Comparison of ENCODE assay signal across 21 cellular contexts in the genomic region with DNA sequence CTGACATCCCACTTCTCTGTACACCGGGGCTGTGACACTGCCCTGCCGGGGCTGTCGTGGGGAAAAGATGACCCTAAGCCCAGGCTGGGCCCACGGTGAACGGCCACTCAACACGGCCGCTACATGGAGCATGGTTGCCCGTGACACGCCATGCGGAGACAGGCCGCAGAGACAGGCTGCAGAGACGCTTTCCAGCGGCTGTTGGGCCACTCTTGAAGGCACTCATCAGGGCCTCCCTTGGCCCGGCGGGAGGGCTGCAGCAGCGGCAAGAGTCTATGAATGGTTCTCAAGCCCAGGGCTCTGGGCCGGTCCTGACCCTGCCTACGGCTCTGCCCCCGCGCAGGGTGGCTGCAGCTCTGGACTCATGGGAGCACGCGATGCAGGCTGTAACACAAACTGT. TPM values are rescaled to one million over a fixed set of nuclear protein-coding genes. Genes with fewer than 3 reads are reported as not detected.
DNase-seq lines count a peak whose midpoint lies in the region; ATAC-seq, FAIRE-seq and TF ChIP-seq lines count a peak whose summit lies in the region.
"Had no signal": no experiment of that assay in that cellular context is flagged by ENCODE, and none has a peak within 500 bp of the region (broad histone marks: within the 10 kb centered on the region; RNA-seq: fewer than 3 reads in every experiment).

No MANE protein-coding gene starts in this region.

- intact Hi-C loops in K562 (cut with micrococcal nuclease) (no loop called here), upper lobe of right lung (cut with DNase I) (no loop called here)

- no peaks in the 10 kb centered on the region for H4K20me1 ChIP-seq in GM23338 (replicated peaks; ENCODE audit: insufficient read depth)
- H4K20me1 ChIP-seq in K562 (replicated peaks; ENCODE audit: control insufficient read depth, insufficient read depth, low read length), result peaks cover 4% of the 10 kb centered on the region; the same call in 1 of the 2 replicates

- TF ChIP-seq CTCF in GM23338 (conservative IDR thresholded peaks at IDR 0.05; ENCODE audit: low read depth in 2 of 2), result no peak
- TF ChIP-seq CTCF in K562 (IDR thresholded peaks at IDR 0.05 in 2 of 3, conservative IDR thresholded peaks at IDR 0.05 in 1 of 3; ENCODE audit: insufficient read depth in 2 of 3, low read depth in 1 of 3, low read length in 3 of 3), result no peak
- no peak for TF ChIP-seq CTCF in right atrium auricular region (IDR thresholded peaks at IDR 0.05)
- TF ChIP-seq CTCF in upper lobe of right lung (IDR thresholded peaks at IDR 0.05), result no peak

- H3K27ac Mint-ChIP-seq in GM23338, result 0 out of 2 replicates have a peak overlapping the region, but pooled peaks have one; percentile 44
- H3K27ac Mint-ChIP-seq: CD8-positive, alpha-beta T cell had no signal

- no peaks in the 10 kb centered on the region for H3K36me3 Mint-ChIP-seq in GM23338 (ENCODE audit: low read depth)
- H3K36me3 Mint-ChIP-seq: CD8-positive, alpha-beta T cell had no signal

- H3K4me3 Mint-ChIP-seq in GM23338, result no peak overlapping the region
- H3K4me3 Mint-ChIP-seq: CD8-positive, alpha-beta T cell had no signal

- H3K4me2 ChIP-seq in GM23338 (no peak overlapping the region), K562 (ENCODE audit: insufficient read depth, low read length) (no peak overlapping the region)
- H3K4me2 ChIP-seq: PC-9, SK-N-SH had no signal

- H3K27ac ChIP-seq in GM23338 (ENCODE audit: low read depth) (no peak overlapping the region), K562 (ENCODE audit: extremely low read depth, low read depth, low read length) (no peak overlapping the region), right atrium auricular region (peak overlapping the region; percentile 64 to 76), upper lobe of right lung (no peak overlapping the region)
- H3K27ac ChIP-seq: PC-9 had no signal

- 3% methylated on average over 11 of the region's 22 CpGs for WGBS in K562 (ENCODE audit: insufficient coverage, low coverage, missing lambda C conversion rate)

- H3K4me1 ChIP-seq in GM23338 (ENCODE audit: insufficient read depth) (no peaks in the 10 kb centered on the region), K562 (replicated peaks in 1 of 2; ENCODE audit: control insufficient read depth in 2 of 2, insufficient read depth in 2 of 2, low read length in 2 of 2) (peaks cover 0 to 23% of the 10 kb centered on the region in 2 experiments; a peak in 3 of 5 replicates), right atrium auricular region (peaks cover 0 to 6% of the 10 kb centered on the region in 2 donors), upper lobe of right lung (no peaks in the 10 kb centered on the region)

- no peak overlapping the region for H3K9ac ChIP-seq in K562 (ENCODE audit: insufficient read depth in 1 of 2, low read depth in 2 of 2, low read length in 2 of 2)
- H3K9ac ChIP-seq: SK-N-SH had no signal

- POLR2A ChIA-PET in K562 (lab: Yijun Ruan, JAX), result interaction anchor here (0.5 kb wide), 1 partner anchor 57 kb away, joined by 4 read pairs; no protein-coding TSS in a partner anchor

- H3F3A ChIP-seq in GM23338 (replicated peaks; ENCODE audit: low read depth), result no peaks in the 10 kb centered on the region

- H3K79me2 ChIP-seq in GM23338 (replicated peaks; ENCODE audit: insufficient read depth), result no peaks in the 10 kb centered on the region
- no peaks in the 10 kb centered on the region for H3K79me2 ChIP-seq in K562 (ENCODE audit: control insufficient read depth, insufficient read depth, low read length)

- no peak for FAIRE-seq in K562 (lab: Jason Lieb, UNC)

- H3K4me1 Mint-ChIP-seq in GM23338, result peaks cover 3% of the 10 kb centered on the region; the same call in 1 of the 3 replicates

- no TSS peak for BruUV-seq in K562 (replicated peaks; lab: Mats Ljungman, UMichigan)

- H3K27me3 ChIP-seq in GM23338 (ENCODE audit: insufficient read depth), result no peaks in the 10 kb centered on the region
- peaks cover 14 to 59% of the 10 kb centered on the region in 2 experiments; a peak in 4 of 5 replicates for H3K27me3 ChIP-seq in K562 (ENCODE audit: control insufficient read depth in 2 of 2, insufficient read depth in 2 of 2, low read length in 2 of 2)
- no peaks in the 10 kb centered on the region for H3K27me3 ChIP-seq in right atrium auricular region
- no peaks in the 10 kb centered on the region for H3K27me3 ChIP-seq in upper lobe of right lung
- H3K27me3 ChIP-seq: MG63 had no signal

- H2AFZ ChIP-seq in GM23338 (no peak overlapping the region), K562 (ENCODE audit: low read depth, low read length) (no peak overlapping the region)
- H2AFZ ChIP-seq: PC-9 had no signal

- no peak for DNase-seq in GM23338 (ENCODE audit: low spot score)
- DNase-seq in K562 (ENCODE audit: extremely low read depth in 1 of 4, low spot score in 3 of 4), result peak in 3 of 4 experiments; percentile 31 to 46 (median 36)
- DNase-seq in right atrium auricular region (ENCODE audit: low spot score), result no peak
- DNase-seq in upper lobe of right lung, result no peak
- no peak for DNase-seq in activated T-cell treated with anti-CD3 and anti-CD28 coated beads, Interleukin-2, amount 50 U/mL, for 48 hours
- no peak for DNase-seq in NCI-H524 (lab: John Stamatoyannopoulos, UW)
- DNase-seq: C1 segment of cervical spinal cord; CD8-positive, alpha-beta T cell; DMS53; GF-D8; H7; MG63; NCI-H1417 treated with DMSO at 0.1 percent for 48 hours; NCI-H187; NCI-H446; NCI-H526 treated with DMSO at 0.1 percent for 48 hours; PC-9; RPMI8226; SIG-M5; SK-N-SH had no signal

- no peak for TF ChIP-seq RAD21 in K562 (CRISPR knock-in tag; conservative IDR thresholded peaks at IDR 0.05 in 1 of 2, IDR thresholded peaks at IDR 0.05 in 1 of 2)

- in situ Hi-C loops in K562 (cut with MboI), result no loop called here

- no peaks in the 10 kb centered on the region for H3K9me2 ChIP-seq in GM23338 (ENCODE audit: insufficient read depth)
- H3K9me2 ChIP-seq: SK-N-SH had no signal

- no peak overlapping the region for H3K4me3 ChIP-seq in GM23338
- H3K4me3 ChIP-seq in K562, result no peak overlapping the region
- no peak overlapping the region for H3K4me3 ChIP-seq in right atrium auricular region
- no peak overlapping the region for H3K4me3 ChIP-seq in upper lobe of right lung
- H3K4me3 ChIP-seq: MG63, PC-9 had no signal

- H3K36me3 ChIP-seq in GM23338 (ENCODE audit: insufficient read depth), result no peaks in the 10 kb centered on the region
- H3K36me3 ChIP-seq in K562 (ENCODE audit: control insufficient read depth, insufficient read depth, low read length), result no peaks in the 10 kb centered on the region
- H3K36me3 ChIP-seq in right atrium auricular region, result peaks cover 69% of the 10 kb centered on the region
- no peaks in the 10 kb centered on the region for H3K36me3 ChIP-seq in upper lobe of right lung
- H3K36me3 ChIP-seq: MG63 had no signal

- peaks cover 2% of the 10 kb centered on the region for H3K27me3 Mint-ChIP-seq in GM23338 (ENCODE audit: insufficient read depth, low read depth, poor library complexity)

- H3K9me1 ChIP-seq in K562 (ENCODE audit: control insufficient read depth, insufficient read depth, low read length), result no peaks in the 10 kb centered on the region

- TF ChIP-seq EP300 in K562 (IDR thresholded peaks at IDR 0.05; ENCODE audit: low read length), result no peak

- H3K9me3 ChIP-seq in K562 (replicated peaks; ENCODE audit: control insufficient read depth, insufficient read depth, low read depth, low read length) (no peaks in the 10 kb centered on the region), right atrium auricular region (no peaks in the 10 kb centered on the region), upper lobe of right lung (no peaks in the 10 kb centered on the region)
- H3K9me3 ChIP-seq: MG63, SK-N-SH had no signal

- ATAC-seq in GM23338 (peak; percentile 63), K562 (peak; percentile 86), upper lobe of right lung (peak; percentile 8), HG02571 (IDR thresholded peaks at IDR 0.05; ENCODE audit: unreplicated experiment) (no peak)
- ATAC-seq: CD8-positive, alpha-beta T cell had no signal

- CTCF ChIA-PET in K562 (lab: Yijun Ruan, JAX; ENCODE audit: low intra/inter-chr PET ratio), result no interaction called here

- no peaks in the 10 kb centered on the region for H3K9me3 Mint-ChIP-seq in GM23338
- H3K9me3 Mint-ChIP-seq: CD8-positive, alpha-beta T cell had no signal

- no peak for TF ChIP-seq POLR2A in K562 (conservative IDR thresholded peaks at IDR 0.05)

RNA-seq across cellular contexts. Expression of a gene that starts 22.1 kb away (rescaled TPM):
- total RNA-seq in GM23338 (2014; rRNA removed; shearing (Covaris generic)), result 0.80 and 1.3 TPM in 2 replicates
- polyA plus RNA-seq in GM23338 (2016; fragmentation: Nextera tagmentation; extraction: Ambion mirVana) (0.96 and 1.0 TPM in 2 replicates), K562 (2011; rRNA removed) (0.29 and 0.38 TPM in 2 replicates), K562 (2014; fragmentation: Illumina TruSeq; extraction: Trizol) (0.19 and 0.43 TPM in 2 replicates), K562 (2014; fragmentation: Nextera tagmentation; extraction: Ambion mirVana) (under 1 TPM in 1 of 2 experiments, not detected in 1; 0.06 TPM), K562 (2014; rRNA removed) (0.49 and 0.58 TPM in 2 replicates)
- 0.32 and 0.46 TPM in 2 replicates for total RNA-seq in K562 (2011; cell fraction: chromatin; rRNA removed; ENCODE audit: low replicate concordance)
- total RNA-seq in K562 (2011; cell fraction: nucleolus; rRNA removed), result 1.3 and 1.5 TPM in 2 replicates
- 0.37 TPM in 1 of 2 replicates, not detected in the other for total RNA-seq in K562 (2011; cell fraction: nucleoplasm; rRNA removed)
- total RNA-seq in K562 (2014; rRNA removed) (0.27 and 0.49 TPM in 2 replicates), K562 (2014; rRNA removed; fragmentation: Illumina TruSeq; extraction: Trizol) (0.35 and 0.55 TPM in 2 replicates), K562 (2015; rRNA removed; fragmentation: Illumina TruSeq; extraction: Trizol) (0.68 and 0.76 TPM in 2 replicates), K562 (2021) (0.31 and 0.54 TPM in 2 replicates), right atrium auricular region (100 to 1,000 TPM; 222 to 329 TPM), upper lobe of right lung (1.9 TPM)
- 0.37 and 0.52 TPM in 2 replicates for polyA plus RNA-seq in K562 (2011; cell fraction: cytosol; rRNA removed)
- polyA plus RNA-seq in K562 (2011; cell fraction: nucleus; rRNA removed), result 0.29 and 0.53 TPM in 2 replicates
- polyA plus RNA-seq in K562 (2012), result 0.73 and 0.97 TPM in 2 replicates
- polyA minus RNA-seq in K562 (2011; rRNA and poly(A)+ RNA removed), result 0.18 and 0.21 TPM in 2 replicates
- 0.76 TPM in 1 of 2 replicates, not detected in the other for polyA minus RNA-seq in K562 (2011; cell fraction: cytosol; rRNA and poly(A)+ RNA removed)
- polyA minus RNA-seq in K562 (2011; cell fraction: nucleus; rRNA and poly(A)+ RNA removed), result 0.54 and 1.00 TPM in 2 replicates

RNA-seq across cellular contexts. Expression of a gene that starts 59.3 kb away (rescaled TPM):
- total RNA-seq in GM23338 (2014; rRNA removed; shearing (Covaris generic)), result 25.7 and 38.0 TPM in 2 replicates
- polyA plus RNA-seq in GM23338 (2016; fragmentation: Nextera tagmentation; extraction: Ambion mirVana), result 12.3 and 12.5 TPM in 2 replicates
- 59.2 and 77.8 TPM in 2 replicates for total RNA-seq in K562 (2011; cell fraction: chromatin; rRNA removed; ENCODE audit: low replicate concordance)
- 25.3 and 28.3 TPM in 2 replicates for total RNA-seq in K562 (2011; cell fraction: nucleolus; rRNA removed)
- 33.1 and 34.6 TPM in 2 replicates for total RNA-seq in K562 (2011; cell fraction: nucleoplasm; rRNA removed)
- total RNA-seq in K562 (2014; rRNA removed), result 9.7 and 13.3 TPM in 2 replicates
- 10.0 and 11.1 TPM in 2 replicates for total RNA-seq in K562 (2014; rRNA removed; fragmentation: Illumina TruSeq; extraction: Trizol)
- total RNA-seq in K562 (2015; rRNA removed; fragmentation: Illumina TruSeq; extraction: Trizol), result 10.0 and 10.9 TPM in 2 replicates
- total RNA-seq in K562 (2021), result 12.1 and 16.8 TPM in 2 replicates
- 9.9 and 12.9 TPM in 2 replicates for polyA plus RNA-seq in K562 (2011; rRNA removed)
- polyA plus RNA-seq in K562 (2011; cell fraction: cytosol; rRNA removed), result 9.1 and 10.1 TPM in 2 replicates
- polyA plus RNA-seq in K562 (2011; cell fraction: nucleus; rRNA removed), result 19.2 and 27.0 TPM in 2 replicates
- 9.2 and 9.6 TPM in 2 replicates for polyA plus RNA-seq in K562 (2012)
- polyA plus RNA-seq in K562 (2014; fragmentation: Illumina TruSeq; extraction: Trizol), result 11.6 and 12.0 TPM in 2 replicates
- 1 to 10 TPM; 2.1 to 2.2 TPM for polyA plus RNA-seq in K562 (2014; fragmentation: Nextera tagmentation; extraction: Ambion mirVana)
- polyA plus RNA-seq in K562 (2014; rRNA removed), result 15.8 and 16.7 TPM in 2 replicates
- 17.1 and 18.5 TPM in 2 replicates for polyA minus RNA-seq in K562 (2011; rRNA and poly(A)+ RNA removed)
- 4.5 and 4.9 TPM in 2 replicates for polyA minus RNA-seq in K562 (2011; cell fraction: cytosol; rRNA and poly(A)+ RNA removed)
- polyA minus RNA-seq in K562 (2011; cell fraction: nucleus; rRNA and poly(A)+ RNA removed), result 8.6 and 10.1 TPM in 2 replicates
- 10 to 100 TPM; 45.3 to 65.5 TPM for total RNA-seq in right atrium auricular region
- 24.6 TPM for total RNA-seq in upper lobe of right lung

Comparison
In these comparisons a context has a peak if more than half of its experiments do, and no peak if none do; other contexts are left out.
1. DNase-seq: peak in K562 (3 of 4); none in GM23338 (single experiment), right atrium auricular region (single experiment), upper lobe of right lung (single experiment), activated T-cell treated with anti-CD3 and anti-CD28 coated beads, Interleukin-2, amount 50 U/mL, for 48 hours (0 of 2) and NCI-H524 (0 of 2).
2. H3K27ac ChIP-seq: peak in right atrium auricular region (2 of 2); none in GM23338 (single experiment), K562 (single experiment) and upper lobe of right lung (single experiment).
3. RNA of a gene that starts 22.1 kb away (total RNA-seq): 222 to 329 TPM in right atrium auricular region; 1.9 TPM in upper lobe of right lung (single experiment), 0.80 to 1.3 TPM in GM23338 and 0.27 to 1.5 TPM in K562; every median in the first group is over 10 times any median in the second.